ENCODE assay signal across 8 cellular contexts in the genomic region with DNA sequence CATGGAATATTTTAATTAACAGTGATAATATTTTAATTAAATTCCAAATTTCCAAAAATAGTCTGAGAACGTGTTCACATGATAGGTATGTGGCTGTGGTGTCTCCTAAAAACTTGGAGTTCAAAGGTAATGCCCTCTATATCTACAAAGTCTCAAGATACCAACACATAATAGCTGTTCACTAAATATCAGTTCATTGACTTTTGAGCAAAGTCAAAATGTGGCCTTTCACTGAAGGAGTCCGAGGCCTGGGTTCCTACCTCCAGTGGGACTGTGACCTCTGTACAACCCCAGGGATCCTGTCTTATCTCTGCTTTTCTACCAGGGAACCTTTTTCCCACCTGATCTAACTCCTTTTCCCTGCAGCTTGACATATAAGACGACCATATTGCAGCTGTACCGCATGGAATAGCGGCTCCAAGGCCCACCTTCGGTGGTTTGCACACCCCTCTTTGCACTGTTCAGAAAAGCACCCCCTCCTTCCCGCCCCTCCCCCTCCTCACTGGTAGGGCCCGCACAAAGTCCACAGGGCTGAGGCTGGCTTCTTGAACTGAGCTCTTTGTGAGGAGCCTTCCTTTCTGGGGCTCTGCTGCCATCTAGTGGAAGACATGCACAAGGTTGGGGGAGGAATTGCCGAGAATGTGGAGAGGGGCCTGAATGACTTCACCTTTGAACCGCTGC. TPM values are rescaled to one million over a fixed set of nuclear protein-coding genes. Genes with fewer than 3 reads are reported as not detected.
DNase-seq lines count a peak whose midpoint lies in the region; ATAC-seq and TF ChIP-seq lines count a peak whose summit lies in the region.

No MANE protein-coding gene starts in this region.

- no peak for TF ChIP-seq POLR2A in testis (IDR thresholded peaks at IDR 0.05)

- H3K27ac ChIP-seq in SJSA1 (no peak overlapping the region), testis (peak overlapping the region in 1 of 2 donors; percentile 55)

- H3K9me3 ChIP-seq in SJSA1 (replicated peaks) (no peaks in the 10 kb centered on the region), testis (no peaks in the 10 kb centered on the region)

- intact Hi-C loops in testis (cut with DNase I; ENCODE audit: low total_unique reads): loop anchor here (10.0 kb wide), 1 partner anchor 242 kb away; no protein-coding TSS in a partner anchor

- peak; percentile 43 for ATAC-seq in GM18502 (IDR thresholded peaks at IDR 0.05; ENCODE audit: poor library complexity, unreplicated experiment)

- H3K4me1 ChIP-seq in SJSA1 (replicated peaks) (peaks cover 23% of the 10 kb centered on the region), testis (peaks cover 41% of the 10 kb centered on the region)

- H3K36me3 ChIP-seq in SJSA1: no peaks in the 10 kb centered on the region
- H3K36me3 ChIP-seq in testis (ENCODE audit: low read depth, missing control alignments): no peaks in the 10 kb centered on the region

- DNase-seq in 8988T: peak; percentile 60
- DNase-seq in SJSA1 (ENCODE audit: low read depth in 1 of 2, low spot score in 2 of 2): peak; percentile 77 to 84
- DNase-seq in activated naive CD4-positive, alpha-beta T cell (lab: John Stamatoyannopoulos, UW): peak; percentile 44 to 70 (median 55)
- peak; percentile 64 for DNase-seq in foreskin melanocyte
- peak in 49 of 56 donors; percentile 20 to 89 (median 69) for DNase-seq in nucleus accumbens (lab: John Stamatoyannopoulos, UW)
- peak; percentile 89 for DNase-seq in testis

- H3K4me3 ChIP-seq in SJSA1: no peak overlapping the region
- H3K4me3 ChIP-seq in testis: no peak overlapping the region

- H3K27me3 ChIP-seq in SJSA1 (replicated peaks) (peaks cover 59% of the 10 kb centered on the region), testis (no peaks in the 10 kb centered on the region)

- TF ChIP-seq CTCF in LNCAP (IDR thresholded peaks at IDR 0.05): peak; percentile 80
- peak; percentile 84 to 85 (median 84) for TF ChIP-seq CTCF in testis (IDR thresholded peaks at IDR 0.05)

- WGBS in testis, 2 donors: 5% methylated on average over 10 of the region's 10 CpGs

RNA-seq across cellular contexts. Expression of a gene that starts 3.1 kb away (rescaled TPM):
- total RNA-seq in SJSA1 (2014; rRNA removed; shearing (Covaris generic)): 0.06 and 0.08 TPM in 2 replicates
- 10 to 100 TPM; 19.9 to 21.3 TPM for total RNA-seq in testis
- 7.9 TPM for polyA plus RNA-seq in testis (ENCODE audit: insufficient read depth, low read depth, low replicate concordance)

RNA-seq across cellular contexts. Expression of a gene that starts 44.3 kb away (rescaled TPM):
- total RNA-seq in SJSA1 (2014; rRNA removed; shearing (Covaris generic)): 10.2 and 22.7 TPM in 2 replicates
- total RNA-seq in testis: 10 to 100 TPM in 1 of 2 donors, 1 to 10 TPM in 1; 5.1 to 14.6 TPM
- polyA plus RNA-seq in testis (ENCODE audit: insufficient read depth, low read depth, low replicate concordance): 14.2 TPM

Comparison
In these comparisons a context has a peak if more than half of its experiments do, and no peak if none do; other contexts are left out.
1. RNA of a gene that starts 3.1 kb away (total RNA-seq): 19.9 to 21.3 TPM in testis; 0.06 to 0.08 TPM in SJSA1; every median in the first group is over 10 times any median in the second.
2. Peak in every context shown above with its lines, with median percentiles within 50 percentile points of each other: DNase-seq.